Comparison of ENCODE assay signal across 35 cellular contexts in the genomic region with DNA sequence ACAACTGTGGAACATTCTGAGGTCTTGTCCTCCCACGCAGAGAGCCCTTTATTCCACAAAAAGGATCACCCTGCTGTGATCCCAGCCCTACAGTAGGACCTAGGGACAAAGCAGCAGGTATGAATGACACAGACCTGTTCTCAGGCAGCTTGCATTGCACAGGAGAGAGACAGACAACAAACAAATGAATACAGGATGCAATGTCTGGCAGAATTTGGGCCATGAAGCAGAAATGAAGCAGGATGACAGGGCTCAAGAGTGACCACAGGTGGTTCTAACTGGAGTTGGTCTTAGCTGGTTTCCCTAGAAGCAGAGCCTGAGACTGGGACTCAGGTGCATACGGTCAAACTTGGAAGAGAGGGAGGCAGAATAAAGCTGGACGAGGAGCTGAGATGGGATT.
"Had no signal": no experiment of that assay in that cellular context is flagged by ENCODE, and none has a peak within 500 bp of the region (broad histone marks: within the 10 kb centered on the region; RNA-seq: fewer than 3 reads in every experiment).

No MANE protein-coding gene starts in this region.

- H3K27me3 Mint-ChIP-seq: activated CD4-positive, alpha-beta memory T cell treated with anti-CD3 and anti-CD28 coated beads for 36 hours had no signal

- H3K4me1 Mint-ChIP-seq: activated B cell treated with CpG ODN at 0.5 μM for 24 hours; activated naive CD8-positive, alpha-beta T cell treated with anti-CD3 and anti-CD28 coated beads, Interleukin-2, amount 50 U/mL, for 24 hours; brain had no signal

- ATAC-seq: activated naive CD4-positive, alpha-beta T cell treated with anti-CD3 and anti-CD28 coated beads, Interleukin-2, amount 50 U/mL, for 72 hours; activated naive CD8-positive, alpha-beta T cell treated with anti-CD3 and anti-CD28 coated beads, Interleukin-2, amount 50 U/mL, for 24 hours; activated T-cell treated with anti-CD3 and anti-CD28 coated beads, Interleukin-2, amount 50 U/mL, for 4 hours; Panc1 had no signal

- H3K9me3 Mint-ChIP-seq: activated B cell treated with CpG ODN at 0.5 μM for 24 hours; activated CD4-positive, alpha-beta memory T cell treated with anti-CD3 and anti-CD28 coated beads for 36 hours; activated T-cell treated with anti-CD3 and anti-CD28 coated beads, Interleukin-2, amount 50 U/mL, for 4 hours; activated T-helper 1 cell treated with anti-CD3 and anti-CD28 coated beads, Interleukin-12 subunit alpha, Interleukin-12 subunit beta, Interleukin-2, Interleukin-4 antibody, amounts not matched to agents 30 ng/mL and 10 ng/mL and 1 ng/mL, durations not matched to agents 14 hours and 24 hours and 36 hours; brain; T-helper 1 cell treated with Interleukin-12 subunit alpha and Interleukin-12 subunit beta and Interleukin-4 antibody, amounts not matched to agents 30 μg/mL and 1 μg/mL, for 36 hours; T-helper 2 cell treated with Interferon-gamma antibody and Interleukin-4, amounts not matched to agents 5 μg/mL and 100 μg/mL, for 36 hours had no signal

- DNase-seq: activated B cell treated with CpG ODN at 0.5 μM for 24 hours; activated CD4-positive, alpha-beta memory T cell treated with anti-CD3 and anti-CD28 coated beads for 36 hours; activated CD4-positive, alpha-beta T cell treated with anti-CD3 and anti-CD28 coated beads for 4 hours; activated CD4-positive, alpha-beta T cell treated with anti-CD3 and anti-CD28 coated beads, Interleukin-2, amount 50 U/mL, for 1 hour; activated CD4-positive, CD25-positive, alpha-beta regulatory T cell treated with anti-CD3 and anti-CD28 coated beads, Interleukin-2, amount 50 U/mL, for 72 hours; activated CD8-positive, alpha-beta memory T cell treated with anti-CD3 and anti-CD28 coated beads, Interleukin-2, amount 50 U/mL, for 4 hours; activated gamma-delta T cell treated with Interleukin-2 at 50 U/mL for 16 hours; activated naive CD4-positive, alpha-beta T cell treated with anti-CD3 and anti-CD28 coated beads for 36 hours; activated naive CD8-positive, alpha-beta T cell treated with anti-CD3 and anti-CD28 coated beads, Interleukin-2, amount 50 U/mL, for 24 hours; activated T-cell treated with anti-CD3 and anti-CD28 coated beads for 4 hours; activated T-cell treated with anti-CD3 and anti-CD28 coated beads, Interleukin-2, amount 50 U/mL, for 4 hours; anterior cingulate cortex; central memory CD4-positive, alpha-beta T cell; KG1; MM.1S; MV-4-11; NCI-H1092; NCI-H1417; NCI-H146; NCI-H187; NCI-H2029 treated with DMSO at 0.1 percent for 48 hours; NCI-H2107; NCI-H2171; NCI-H510A; NCI-H526; NCI-H774; SHP77; SJCRH30 had no signal

- H3K27ac Mint-ChIP-seq: activated B cell treated with CpG ODN at 0.5 μM for 24 hours; activated CD4-positive, alpha-beta memory T cell treated with anti-CD3 and anti-CD28 coated beads for 36 hours; activated naive CD4-positive, alpha-beta T cell treated with anti-CD3 and anti-CD28 coated beads for 36 hours; activated naive CD4-positive, alpha-beta T cell treated with anti-CD3 and anti-CD28 coated beads, Interleukin-2, amount 50 U/mL, for 72 hours; activated naive CD8-positive, alpha-beta T cell treated with anti-CD3 and anti-CD28 coated beads, Interleukin-2, amount 50 U/mL, for 24 hours; activated T-helper 1 cell treated with anti-CD3 and anti-CD28 coated beads, Interleukin-12 subunit alpha, Interleukin-12 subunit beta, Interleukin-2, Interleukin-4 antibody, amounts not matched to agents 30 ng/mL and 10 ng/mL and 1 ng/mL, durations not matched to agents 14 hours and 24 hours and 36 hours; brain; T-helper 1 cell treated with Interleukin-12 subunit alpha and Interleukin-12 subunit beta and Interleukin-4 antibody, amounts not matched to agents 30 μg/mL and 1 μg/mL, for 36 hours; T-helper 2 cell treated with Interferon-gamma antibody and Interleukin-4, amounts not matched to agents 5 μg/mL and 100 μg/mL, for 36 hours had no signal

- H3K4me3 ChIP-seq: SJCRH30, SK-N-MC had no signal

- H3K27ac ChIP-seq: SJCRH30, SK-N-MC had no signal

- H3K36me3 ChIP-seq: SJCRH30 had no signal

- H3K9me3 ChIP-seq: SJCRH30 had no signal

- H3K36me3 Mint-ChIP-seq: activated CD4-positive, alpha-beta memory T cell treated with anti-CD3 and anti-CD28 coated beads for 36 hours; activated naive CD4-positive, alpha-beta T cell treated with anti-CD3 and anti-CD28 coated beads, Interleukin-2, amount 50 U/mL, for 72 hours; brain had no signal

- H3K4me3 Mint-ChIP-seq: activated B cell treated with CpG ODN at 0.5 μM for 24 hours; activated CD4-positive, alpha-beta memory T cell treated with anti-CD3 and anti-CD28 coated beads for 36 hours; activated naive CD4-positive, alpha-beta T cell treated with anti-CD3 and anti-CD28 coated beads for 36 hours; activated naive CD8-positive, alpha-beta T cell treated with anti-CD3 and anti-CD28 coated beads, Interleukin-2, amount 50 U/mL, for 24 hours; activated T-cell treated with anti-CD3 and anti-CD28 coated beads, Interleukin-2, amount 50 U/mL, for 4 hours; activated T-helper 1 cell treated with anti-CD3 and anti-CD28 coated beads, Interleukin-12 subunit alpha, Interleukin-12 subunit beta, Interleukin-2, Interleukin-4 antibody, amounts not matched to agents 30 ng/mL and 10 ng/mL and 1 ng/mL, durations not matched to agents 14 hours and 24 hours and 36 hours; brain; T-helper 1 cell treated with Interleukin-12 subunit alpha and Interleukin-12 subunit beta and Interleukin-4 antibody, amounts not matched to agents 30 μg/mL and 1 μg/mL, for 36 hours; T-helper 2 cell treated with Interferon-gamma antibody and Interleukin-4, amounts not matched to agents 5 μg/mL and 100 μg/mL, for 36 hours had no signal

- H3K4me1 ChIP-seq: SJCRH30 had no signal
